8 cellular contexts compared by ENCODE assay signal in the genomic region with DNA sequence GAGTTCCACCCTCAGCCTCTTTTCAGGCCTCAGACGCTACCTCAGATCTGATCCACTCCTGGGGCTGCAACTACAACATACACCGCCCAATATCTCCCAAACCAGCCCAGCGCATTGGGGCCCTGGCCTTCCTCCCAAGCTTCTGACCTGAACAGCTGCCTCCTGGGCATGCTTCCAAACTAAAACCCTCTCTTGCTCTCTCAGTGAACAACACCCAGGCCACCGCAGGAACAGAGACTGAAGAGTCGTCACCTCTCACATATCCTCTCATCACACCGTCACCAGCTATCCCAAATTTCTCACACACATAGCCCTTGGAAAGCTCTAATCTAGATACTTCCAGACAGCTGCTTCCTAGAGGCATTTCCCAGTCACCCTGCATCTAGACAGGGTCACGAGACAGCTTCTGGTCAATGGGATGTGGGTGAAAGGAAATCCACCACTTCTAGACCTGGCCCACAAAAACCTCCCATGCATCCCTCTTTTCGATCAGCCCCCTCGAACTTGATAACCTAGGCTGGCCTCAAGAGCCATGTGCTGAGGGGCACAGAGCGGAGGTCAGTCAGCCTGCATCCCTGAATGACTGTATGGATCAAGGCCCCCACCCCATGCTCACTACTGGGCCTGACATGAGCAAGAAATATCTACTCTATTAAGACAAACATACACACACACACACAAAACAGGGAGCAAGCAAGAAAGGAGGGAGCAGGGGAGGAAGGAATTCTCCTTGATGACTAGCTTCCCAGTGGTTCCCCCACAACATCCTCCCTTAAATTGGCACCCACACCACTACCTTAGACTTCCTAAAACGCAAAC. TPM values are rescaled to one million over a fixed set of nuclear protein-coding genes. Genes with fewer than 3 reads are reported as not detected.
A peak's percentile ranks its signal among the peaks of the same experiment; 100 is the strongest.
DNase-seq lines count a peak whose midpoint lies in the region; ATAC-seq and TF ChIP-seq lines count a peak whose summit lies in the region.

No MANE protein-coding gene starts in this region.

- H3K79me2 ChIP-seq in mesendoderm (ENCODE audit: control insufficient read depth, insufficient read depth, low read length), result no peaks in the 10 kb centered on the region

- no peaks in the 10 kb centered on the region for H3K9me3 ChIP-seq in CD8-positive, alpha-beta T cell (ENCODE audit: low read length)

- H3K4me3 Mint-ChIP-seq in CD8-positive, alpha-beta T cell, result peak overlapping the region; percentile 95
- peak overlapping the region; percentile 86 for H3K4me3 Mint-ChIP-seq in central memory CD8-positive, alpha-beta T cell
- peak overlapping the region; percentile 90 to 99 (median 97) for H3K4me3 Mint-ChIP-seq in naive B cell

- no peak overlapping the region for H2BK5ac ChIP-seq in mesendoderm (ENCODE audit: low read length)

- H3K79me1 ChIP-seq in mesendoderm (ENCODE audit: low read length), result no peaks in the 10 kb centered on the region

- H3K9me3 Mint-ChIP-seq in CD8-positive, alpha-beta T cell, result peaks cover 2% of the 10 kb centered on the region
- H3K9me3 Mint-ChIP-seq in central memory CD8-positive, alpha-beta T cell, result peaks cover 1% of the 10 kb centered on the region
- peaks cover 0 to 6% (median 4%) of the 10 kb centered on the region in 7 donors for H3K9me3 Mint-ChIP-seq in naive B cell

- H2BK15ac ChIP-seq in mesendoderm (replicated peaks; ENCODE audit: low read depth), result no peak overlapping the region

- H2AK5ac ChIP-seq in mesendoderm (ENCODE audit: low read length), result no peak overlapping the region

- TF ChIP-seq CTCF in CD8-positive, alpha-beta T cell (IDR thresholded peaks at IDR 0.05), result no peak

- peaks cover 34% of the 10 kb centered on the region for H3K4me1 ChIP-seq in CD8-positive, alpha-beta T cell (ENCODE audit: insufficient read depth, low read length)
- no peaks in the 10 kb centered on the region for H3K4me1 ChIP-seq in mesendoderm (ENCODE audit: control insufficient read depth, low read depth, low read length)

- ATAC-seq in CD8-positive, alpha-beta T cell, result no peak
- no peak for ATAC-seq in central memory CD8-positive, alpha-beta T cell (replicated peaks; ENCODE audit: extremely low read depth, poor library complexity, severe bottlenecking)
- ATAC-seq in naive B cell (ENCODE audit: low read depth in 2 of 2) (no peak), GM18517 (IDR thresholded peaks at IDR 0.05; ENCODE audit: unreplicated experiment) (no peak)

- H4K8ac ChIP-seq in mesendoderm (ENCODE audit: low read depth, low read length), result no peak overlapping the region

- peak overlapping the region; percentile 86 for H3K4me3 ChIP-seq in CD8-positive, alpha-beta T cell (ENCODE audit: low read depth, low read length)
- no peak overlapping the region for H3K4me3 ChIP-seq in mesendoderm (ENCODE audit: low read length)

- H3K18ac ChIP-seq in mesendoderm (ENCODE audit: low read length), result no peak overlapping the region

- intact Hi-C loops in CD8-positive, alpha-beta T cell (cut with DNase I, micrococcal nuclease), result loop anchor here (5.0 to 10.0 kb wide), 6 partner anchors 116 to 951 kb away; a partner anchor contains a TSS

- peaks cover 51% of the 10 kb centered on the region for H3K4me1 Mint-ChIP-seq in CD8-positive, alpha-beta T cell (ENCODE audit: low read depth)
- peaks cover 58% of the 10 kb centered on the region for H3K4me1 Mint-ChIP-seq in central memory CD8-positive, alpha-beta T cell
- H3K4me1 Mint-ChIP-seq in naive B cell, result peaks cover 45 to 64% (median 63%) of the 10 kb centered on the region in 3 donors

- H2BK120ac ChIP-seq in mesendoderm (ENCODE audit: low read depth, low read length), result no peak overlapping the region

- peak in 1 of 7 experiments; percentile 45 for DNase-seq in CD8-positive, alpha-beta T cell
- peak; percentile 65 for DNase-seq in NCI-H2107 treated with DMSO at 0.1 percent for 48 hours (lab: John Stamatoyannopoulos, UW; ENCODE audit: unreplicated experiment)
- no peak for DNase-seq in central memory CD8-positive, alpha-beta T cell (ENCODE audit: low spot score in 2 of 2)
- DNase-seq in naive B cell, result no peak
- DNase-seq in mesendoderm, result no peak
- DNase-seq in occipital lobe (lab: John Stamatoyannopoulos, UW), result no peak
- DNase-seq in SIG-M5 (lab: John Stamatoyannopoulos, UW), result no peak

- peak overlapping the region; percentile 82 for H3K27ac ChIP-seq in CD8-positive, alpha-beta T cell (ENCODE audit: low read depth, low read length)
- no peak overlapping the region for H3K27ac ChIP-seq in mesendoderm (ENCODE audit: low read depth, low read length)

- H3K36me3 ChIP-seq in CD8-positive, alpha-beta T cell (ENCODE audit: insufficient read depth, low read length), result no peaks in the 10 kb centered on the region
- no peaks in the 10 kb centered on the region for H3K36me3 ChIP-seq in mesendoderm (ENCODE audit: control insufficient read depth, insufficient read depth, low read length)

- H4K5ac ChIP-seq in mesendoderm (ENCODE audit: low read length), result no peak overlapping the region

- no peak overlapping the region for H3K4ac ChIP-seq in mesendoderm (ENCODE audit: low read depth, low read length)

- H3K56ac ChIP-seq in mesendoderm (ENCODE audit: low read length), result no peak overlapping the region

- POLR2A ChIA-PET in CD8-positive, alpha-beta T cell (lab: Charles Lee), result no interaction called here

- H3K4me2 ChIP-seq in mesendoderm (ENCODE audit: low read length), result no peak overlapping the region

- no peak overlapping the region for H3K23ac ChIP-seq in mesendoderm (ENCODE audit: low read length)

- H3K36me3 Mint-ChIP-seq in CD8-positive, alpha-beta T cell, result peaks cover 27% of the 10 kb centered on the region
- peaks cover 17% of the 10 kb centered on the region for H3K36me3 Mint-ChIP-seq in central memory CD8-positive, alpha-beta T cell (ENCODE audit: insufficient read depth)
- H3K36me3 Mint-ChIP-seq in naive B cell, result peaks cover 0 to 17% of the 10 kb centered on the region in 2 donors

- no CpG with 5 or more reads among the region's 11 CpGs for WGBS in mesendoderm (ENCODE audit: extremely low coverage, insufficient coverage, low lambda C conversion rate)

- H3K27ac Mint-ChIP-seq in CD8-positive, alpha-beta T cell, result peak overlapping the region; percentile 94
- peak overlapping the region; percentile 64 for H3K27ac Mint-ChIP-seq in central memory CD8-positive, alpha-beta T cell (ENCODE audit: low read depth)
- peak overlapping the region; percentile 94 to 100 (median 98) for H3K27ac Mint-ChIP-seq in naive B cell

- no peaks in the 10 kb centered on the region for H3K27me3 Mint-ChIP-seq in CD8-positive, alpha-beta T cell (ENCODE audit: low read depth)
- H3K27me3 Mint-ChIP-seq in central memory CD8-positive, alpha-beta T cell, result no peaks in the 10 kb centered on the region
- no peaks in the 10 kb centered on the region for H3K27me3 Mint-ChIP-seq in naive B cell

- H3K9ac ChIP-seq in mesendoderm (ENCODE audit: low read length), result no peak overlapping the region

- CTCF ChIA-PET in CD8-positive, alpha-beta T cell (lab: Charles Lee), result interaction anchor here (1.9 kb wide), 1 partner anchor 244 kb away, joined by 5 read pairs; no protein-coding TSS in a partner anchor

- no peaks in the 10 kb centered on the region for H3K27me3 ChIP-seq in CD8-positive, alpha-beta T cell (ENCODE audit: insufficient read depth, low read length)
- peaks cover 4% of the 10 kb centered on the region for H3K27me3 ChIP-seq in mesendoderm (ENCODE audit: insufficient read depth, low read length, poor library complexity)

RNA-seq across cellular contexts. Expression of a gene that starts 1.8 kb away (rescaled TPM):
- 10 to 100 TPM; 70.3 to 85.5 TPM for total RNA-seq in CD8-positive, alpha-beta T cell
- polyA plus RNA-seq in naive B cell (ENCODE audit: low read depth in 6 of 6), result 10 to 100 TPM; 40.5 to 61.1 (median 47.6) TPM
- 2.2 TPM for polyA plus RNA-seq in mesendoderm (2013, experiment 1 of 2)
- polyA plus RNA-seq in mesendoderm (2013, experiment 2 of 2), result 1.7 TPM
- total RNA-seq in occipital lobe, result 3.0 TPM

Comparison
In these comparisons a context has a peak if more than half of its experiments do, and no peak if none do; other contexts are left out.
1. RNA of a gene that starts 1.8 kb away (total RNA-seq): 70.3 to 85.5 TPM in CD8-positive, alpha-beta T cell; 3.0 TPM in occipital lobe (single experiment); every median in the first group is over 10 times any median in the second.
2. Peak in every context shown above with its lines, with median percentiles within 50 percentile points of each other: H3K27ac Mint-ChIP-seq and H3K4me3 Mint-ChIP-seq.